In genomic region chr1:3996846-3997705, GRCh38 we compare ENCODE assay signal across 20 cellular contexts.
"Had no signal": no experiment of that assay in that cellular context is flagged by ENCODE, and none has a peak within 500 bp of the region (broad histone marks: within the 10 kb centered on the region; RNA-seq: fewer than 3 reads in every experiment).

No MANE protein-coding gene starts in this region.

- H3K27me3 ChIP-seq: right atrium auricular region had no signal

- FAIRE-seq: endometrium had no signal

- H3K4me3 ChIP-seq: coronary artery, left lung, prostate gland, right atrium auricular region had no signal

- DNase-seq: activated CD4-positive, alpha-beta T cell treated with anti-CD3 and anti-CD28 coated beads, Interleukin-2, amount 10 ng/mL, durations not matched to agents 24 days and 14 days; activated CD8-positive, alpha-beta T cell treated with anti-CD3 and anti-CD28 coated beads for 36 hours; activated naive CD4-positive, alpha-beta T cell treated with Interleukin-2 at 50 U/mL for 16 hours; activated naive CD8-positive, alpha-beta T cell treated with anti-CD3 and anti-CD28 coated beads, Interleukin-2, amount 10 ng/mL, durations not matched to agents 7 days and 5 days; activated T-cell treated with anti-CD3 and anti-CD28 coated beads, Interleukin-2, amount 50 U/mL, for 1 hour; amygdala; erythroblast; foreskin melanocyte; glutamatergic neuron; hypothalamus; nephron progenitor cell; stimulated activated naive CD8-positive, alpha-beta T cell treated with anti-CD3 and anti-CD28 coated beads, Interleukin-15, amount 100 ng/mL, for 72 hours had no signal

- H3K36me3 ChIP-seq: left lung, prostate gland, right atrium auricular region had no signal

- ATAC-seq: activated CD8-positive, alpha-beta T cell treated with anti-CD3 and anti-CD28 coated beads for 36 hours; left lung; stimulated activated naive CD8-positive, alpha-beta T cell treated with anti-CD3 and anti-CD28 coated beads, Interleukin-15, amount 100 ng/mL, for 72 hours had no signal

- H3K27ac ChIP-seq: coronary artery, left lung, prostate gland, right atrium auricular region had no signal

- H3K9me3 ChIP-seq: left lung, prostate gland, right atrium auricular region had no signal

- H3K27me3 Mint-ChIP-seq: activated CD4-positive, alpha-beta T cell treated with anti-CD3 and anti-CD28 coated beads, Interleukin-2, amount 10 ng/mL, durations not matched to agents 24 days and 14 days had no signal

- H3K27ac Mint-ChIP-seq: activated CD4-positive, alpha-beta T cell treated with anti-CD3 and anti-CD28 coated beads, Interleukin-2, amount 10 ng/mL, durations not matched to agents 24 days and 14 days; activated CD8-positive, alpha-beta T cell treated with anti-CD3 and anti-CD28 coated beads for 36 hours; activated naive CD8-positive, alpha-beta T cell treated with anti-CD3 and anti-CD28 coated beads, Interleukin-2, amount 10 ng/mL, durations not matched to agents 7 days and 5 days; activated T-helper 2 cell treated with anti-CD3 and anti-CD28 coated beads, Interferon-gamma antibody, Interleukin-2, Interleukin-4, amounts not matched to agents 10 μg/mL and 5 μg/mL and 100 μg/mL, durations not matched to agents 14 hours and 24 hours and 36 hours; nephron progenitor cell; stimulated activated naive CD8-positive, alpha-beta T cell treated with anti-CD3 and anti-CD28 coated beads, Interleukin-15, amount 100 ng/mL, for 72 hours had no signal

- H3K4me3 Mint-ChIP-seq: activated CD4-positive, alpha-beta T cell treated with anti-CD3 and anti-CD28 coated beads, Interleukin-2, amount 10 ng/mL, durations not matched to agents 24 days and 14 days; activated CD8-positive, alpha-beta T cell treated with anti-CD3 and anti-CD28 coated beads for 36 hours; activated naive CD8-positive, alpha-beta T cell treated with anti-CD3 and anti-CD28 coated beads, Interleukin-2, amount 10 ng/mL, durations not matched to agents 7 days and 5 days; brain; central memory CD8-positive, alpha-beta T cell; nephron progenitor cell; stimulated activated naive CD8-positive, alpha-beta T cell treated with anti-CD3 and anti-CD28 coated beads, Interleukin-15, amount 100 ng/mL, for 72 hours had no signal

- H3K4me1 ChIP-seq: left lung, prostate gland, right atrium auricular region had no signal

- H3K36me3 Mint-ChIP-seq: activated naive CD8-positive, alpha-beta T cell treated with anti-CD3 and anti-CD28 coated beads, Interleukin-2, amount 10 ng/mL, durations not matched to agents 7 days and 5 days; brain had no signal

- H3K4me1 Mint-ChIP-seq: activated naive CD8-positive, alpha-beta T cell treated with anti-CD3 and anti-CD28 coated beads, Interleukin-2, amount 10 ng/mL, durations not matched to agents 7 days and 5 days; central memory CD8-positive, alpha-beta T cell; stimulated activated naive CD8-positive, alpha-beta T cell treated with anti-CD3 and anti-CD28 coated beads, Interleukin-15, amount 100 ng/mL, for 72 hours had no signal
